ENCODE assay signal across 18 cellular contexts in the genomic region with DNA sequence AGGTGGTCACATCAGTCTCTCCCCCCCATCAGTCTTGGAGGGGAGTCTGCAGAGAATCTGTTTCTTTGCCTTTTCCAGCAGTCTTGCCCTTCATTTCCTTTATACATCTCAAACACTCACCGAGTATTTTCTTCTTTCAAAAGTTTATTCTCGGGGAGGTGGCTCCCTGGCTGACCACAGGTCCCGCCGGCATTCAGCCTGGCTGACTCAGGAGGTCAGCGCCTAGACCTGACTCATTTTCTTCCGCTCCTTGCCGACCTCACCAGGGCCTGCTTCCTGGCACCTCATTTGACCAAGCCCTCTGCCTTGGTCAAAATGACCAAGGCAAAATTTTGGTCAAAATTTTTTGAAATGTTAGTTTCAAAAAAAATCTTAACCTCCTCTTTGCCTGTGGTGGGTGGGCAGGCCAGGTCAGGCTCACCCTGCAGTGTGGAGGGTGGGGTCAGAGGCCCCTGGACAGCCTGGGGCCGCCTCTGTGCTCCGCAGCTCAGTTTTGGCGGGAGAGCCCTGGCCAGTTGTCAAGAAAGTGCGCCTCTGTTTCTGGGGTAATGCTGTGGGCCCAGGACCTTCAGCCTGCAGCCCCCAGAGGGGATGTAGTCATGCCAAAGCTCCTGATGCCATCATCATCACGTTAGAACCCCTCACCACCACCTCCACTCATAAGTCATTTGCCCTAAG.
DNase-seq lines count a peak whose midpoint lies in the region; FAIRE-seq and TF ChIP-seq lines count a peak whose summit lies in the region.
"Had no signal": no experiment of that assay in that cellular context is flagged by ENCODE, and none has a peak within 500 bp of the region (broad histone marks: within the 10 kb centered on the region; RNA-seq: fewer than 3 reads in every experiment).

No MANE protein-coding gene starts in this region.

- H3K27ac ChIP-seq in trophoblast cell (ENCODE audit: low read depth, low read length) (peak overlapping the region; percentile 99), mesendoderm (ENCODE audit: low read depth, low read length) (no peak overlapping the region)
- H3K27ac ChIP-seq: C4-2B, hepatocyte, HL-60, WERI-Rb-1 had no signal

- H4K8ac ChIP-seq in trophoblast cell (ENCODE audit: low read depth, low read length) = peak overlapping the region; percentile 83
- no peak overlapping the region for H4K8ac ChIP-seq in mesendoderm (ENCODE audit: low read depth, low read length)

- TF ChIP-seq CTCF in chondrocyte (IDR thresholded peaks at IDR 0.05) (no peak), type B pancreatic cell (conservative IDR thresholded peaks at IDR 0.05) (no peak)

- H2BK12ac ChIP-seq in trophoblast cell (ENCODE audit: low read length) = peak overlapping the region; percentile 100

- no peak overlapping the region for H3K56ac ChIP-seq in mesendoderm (ENCODE audit: low read length)

- H3K4me1 Mint-ChIP-seq in chondrocyte (ENCODE audit: low read depth) (peaks cover 89% of the 10 kb centered on the region), type B pancreatic cell (ENCODE audit: unreplicated experiment) (peaks cover 26% of the 10 kb centered on the region)
- H3K4me1 Mint-ChIP-seq: activated naive CD8-positive, alpha-beta T cell treated with anti-CD3 and anti-CD28 coated beads, Interleukin-2, amount 50 U/mL, for 24 hours had no signal

- peak overlapping the region; percentile 99 for H2BK120ac ChIP-seq in trophoblast cell (ENCODE audit: insufficient read depth, low read length, poor library complexity)
- H2BK120ac ChIP-seq in mesendoderm (ENCODE audit: low read depth, low read length) = no peak overlapping the region

- no peak overlapping the region for H4K5ac ChIP-seq in mesendoderm (ENCODE audit: low read length)

- H3K27me3 ChIP-seq in trophoblast cell (ENCODE audit: insufficient read depth, low read length) (no peaks in the 10 kb centered on the region), mesendoderm (ENCODE audit: insufficient read depth, low read length, poor library complexity) (no peaks in the 10 kb centered on the region)
- H3K27me3 ChIP-seq: hepatocyte had no signal

- H3K9ac ChIP-seq in trophoblast cell (ENCODE audit: low read length) (peak overlapping the region; percentile 2), mesendoderm (ENCODE audit: low read length) (no peak overlapping the region)

- H3K4ac ChIP-seq in trophoblast cell (ENCODE audit: low read depth, low read length) (peak overlapping the region; percentile 98), mesendoderm (ENCODE audit: low read depth, low read length) (no peak overlapping the region)

- H3K18ac ChIP-seq in trophoblast cell (ENCODE audit: low read length) (peak overlapping the region; percentile 99), mesendoderm (ENCODE audit: low read length) (no peak overlapping the region)

- peak; percentile 93 for FAIRE-seq in RCC 7860 (lab: Jason Lieb, UNC)

- H2BK5ac ChIP-seq in trophoblast cell (ENCODE audit: low read depth, low read length, poor library complexity) = peak overlapping the region; percentile 96
- no peak overlapping the region for H2BK5ac ChIP-seq in mesendoderm (ENCODE audit: low read length)

- peak; percentile 83 for DNase-seq in EL
- DNase-seq in RCC 7860 (ENCODE audit: low spot score) = peak; percentile 71
- DNase-seq in chondrocyte (ENCODE audit: low spot score) = no peak
- DNase-seq in trophoblast cell = peak; percentile 38 to 40
- no peak for DNase-seq in activated CD4-positive, alpha-beta T cell treated with anti-CD3 and anti-CD28 coated beads for 1 hour
- no peak for DNase-seq in mesendoderm
- DNase-seq in DMS153 (lab: John Stamatoyannopoulos, UW) = no peak
- no peak for DNase-seq in type B pancreatic cell (ENCODE audit: extremely low spot score, unreplicated experiment)
- DNase-seq: activated naive CD8-positive, alpha-beta T cell treated with anti-CD3 and anti-CD28 coated beads, Interleukin-2, amount 50 U/mL, for 24 hours; NCI-H1092 treated with DMSO at 0.1 percent for 48 hours; NCI-H526 treated with DMSO at 0.1 percent for 48 hours; stimulated activated CD4-positive, alpha-beta T cell treated with anti-CD3 and anti-CD28 coated beads, Interleukin-2, amount 100 ng/mL, for 48 hours; stimulated activated naive CD4-positive, alpha-beta T cell treated with Interleukin-2 at 50 U/mL for 16 hours; WERI-Rb-1 had no signal

- H3K79me1 ChIP-seq in trophoblast cell (ENCODE audit: low read length) = peaks cover 38% of the 10 kb centered on the region
- peaks cover 20% of the 10 kb centered on the region for H3K79me1 ChIP-seq in mesendoderm (ENCODE audit: low read length)

- H3K4me3 Mint-ChIP-seq in chondrocyte (ENCODE audit: unreplicated experiment) (peak overlapping the region; percentile 38), type B pancreatic cell (no peak overlapping the region)
- H3K4me3 Mint-ChIP-seq: activated naive CD8-positive, alpha-beta T cell treated with anti-CD3 and anti-CD28 coated beads, Interleukin-2, amount 50 U/mL, for 24 hours; memory B cell had no signal

- peaks cover 38 to 39% of the 10 kb centered on the region in 2 experiments for H3K4me1 ChIP-seq in trophoblast cell (ENCODE audit: control insufficient read depth in 1 of 2, insufficient read depth in 2 of 2, low read length in 2 of 2)
- peaks cover 5% of the 10 kb centered on the region for H3K4me1 ChIP-seq in mesendoderm (ENCODE audit: control insufficient read depth, low read depth, low read length)

- H3K23ac ChIP-seq in trophoblast cell (ENCODE audit: low read length) (no peak overlapping the region), mesendoderm (ENCODE audit: low read length) (no peak overlapping the region)

- H3K27ac Mint-ChIP-seq in chondrocyte (ENCODE audit: unreplicated experiment) (peak overlapping the region; percentile 87), type B pancreatic cell (no peak overlapping the region)
- H3K27ac Mint-ChIP-seq: activated naive CD8-positive, alpha-beta T cell treated with anti-CD3 and anti-CD28 coated beads, Interleukin-2, amount 50 U/mL, for 24 hours; memory B cell had no signal

- H3K36me3 ChIP-seq in trophoblast cell (ENCODE audit: control insufficient read depth in 1 of 2, insufficient read depth in 2 of 2, low read length in 2 of 2) (no peaks in the 10 kb centered on the region), mesendoderm (ENCODE audit: control insufficient read depth, insufficient read depth, low read length) (no peaks in the 10 kb centered on the region)
- H3K36me3 ChIP-seq: WERI-Rb-1 had no signal

- H3K4me2 ChIP-seq in trophoblast cell (ENCODE audit: low read length) (no peak overlapping the region), mesendoderm (ENCODE audit: low read length) (no peak overlapping the region)
- H3K4me2 ChIP-seq: hepatocyte had no signal

- H3K4me3 ChIP-seq in trophoblast cell (ENCODE audit: low read depth, low read length) (no peak overlapping the region), mesendoderm (ENCODE audit: low read length) (no peak overlapping the region)
- H3K4me3 ChIP-seq: hepatocyte had no signal

- no peak overlapping the region for H2BK15ac ChIP-seq in mesendoderm (replicated peaks; ENCODE audit: low read depth)

- no CpG with 5 or more reads among the region's 12 CpGs for WGBS in trophoblast cell (ENCODE audit: extremely low coverage, insufficient coverage, insufficient read length)
- WGBS in mesendoderm (ENCODE audit: extremely low coverage, insufficient coverage, low lambda C conversion rate) = no CpG with 5 or more reads among the region's 12 CpGs

- no peaks in the 10 kb centered on the region for H3K9me3 ChIP-seq in trophoblast cell (ENCODE audit: insufficient read depth, low read depth, low read length)

- peaks cover 36% of the 10 kb centered on the region for H3K79me2 ChIP-seq in trophoblast cell (ENCODE audit: control insufficient read depth, insufficient read depth, low read length, poor library complexity)
- peaks cover 43% of the 10 kb centered on the region for H3K79me2 ChIP-seq in mesendoderm (ENCODE audit: control insufficient read depth, insufficient read depth, low read length)

- H3K27me3 Mint-ChIP-seq in chondrocyte (ENCODE audit: low read depth) (no peaks in the 10 kb centered on the region), type B pancreatic cell (no peaks in the 10 kb centered on the region)
- H3K27me3 Mint-ChIP-seq: memory B cell had no signal

- peak overlapping the region; percentile 100 for H4K91ac ChIP-seq in trophoblast cell (ENCODE audit: low read depth, low read length)

- H4K12ac ChIP-seq in trophoblast cell (ENCODE audit: low read depth, low read length) = peak overlapping the region; percentile 98

- peak overlapping the region; percentile 100 for H2AK5ac ChIP-seq in trophoblast cell (ENCODE audit: low read length)
- no peak overlapping the region for H2AK5ac ChIP-seq in mesendoderm (ENCODE audit: low read length)

- peak overlapping the region; percentile 91 for H2AFZ ChIP-seq in trophoblast cell (ENCODE audit: insufficient read depth, low read length, poor library complexity)
- H2AFZ ChIP-seq: hepatocyte had no signal

- H3K36me3 Mint-ChIP-seq in chondrocyte (ENCODE audit: low read depth) (no peaks in the 10 kb centered on the region), type B pancreatic cell (no peaks in the 10 kb centered on the region)
- H3K36me3 Mint-ChIP-seq: memory B cell had no signal

- H3K9me3 Mint-ChIP-seq in chondrocyte (ENCODE audit: low read depth) = peaks cover 4% of the 10 kb centered on the region
- H3K9me3 Mint-ChIP-seq in type B pancreatic cell = no peaks in the 10 kb centered on the region
- H3K9me3 Mint-ChIP-seq: activated naive CD8-positive, alpha-beta T cell treated with anti-CD3 and anti-CD28 coated beads, Interleukin-2, amount 50 U/mL, for 24 hours; memory B cell had no signal

- H3K14ac ChIP-seq in trophoblast cell (ENCODE audit: low read length) = peak overlapping the region; percentile 99

Comparison
In these comparisons a context has a peak if more than half of its experiments do, and no peak if none do; other contexts are left out.
1. DNase-seq: peak in EL (single experiment), RCC 7860 (single experiment) and trophoblast cell (2 of 2); none in chondrocyte (single experiment), activated CD4-positive, alpha-beta T cell treated with anti-CD3 and anti-CD28 coated beads for 1 hour (single experiment), mesendoderm (single experiment), DMS153 (single experiment) and type B pancreatic cell (single experiment).